ENCODE assay signal across 8 cellular contexts in genomic region chr16:30997887-30998711, GRCh38. TPM values are rescaled to one million over a fixed set of nuclear protein-coding genes. Genes with fewer than 3 reads are reported as not detected.
DNase-seq lines count a peak whose midpoint lies in the region; ATAC-seq, FAIRE-seq and TF ChIP-seq lines count a peak whose summit lies in the region.

No MANE protein-coding gene starts in this region.

- no peak overlapping the region for H3K4me3 ChIP-seq in GM12878

- intact Hi-C loops in GM12878 (cut with micrococcal nuclease; ENCODE audit: unreplicated experiment) = loop anchor here (5.0 to 10.0 kb wide), 3 partner anchors 77 to 184 kb away; partner anchors contain the start of genes FUS, ZNF646 and ZNF668

- H3K36me3 ChIP-seq in GM12878 (ENCODE audit: control insufficient read depth in 2 of 2, insufficient read depth in 2 of 2, low read length in 1 of 2) = no peaks in the 10 kb centered on the region

- no peak for ATAC-seq in activated T-cell treated with anti-CD3 and anti-CD28 coated beads, Interleukin-2, amount 50 U/mL, for 72 hours (replicated peaks in 1 of 2)
- ATAC-seq in GM12878 = no peak

- no peaks in the 10 kb centered on the region; a peak in 1 of 4 replicates for H3K27me3 ChIP-seq in GM12878 (replicated peaks in 1 of 2; ENCODE audit: control insufficient read depth in 2 of 2, insufficient read depth in 2 of 2, low read length in 1 of 2)

- H2AFZ ChIP-seq in GM12878 (ENCODE audit: control insufficient read depth, low read depth, low read length) = no peak overlapping the region

- H3K36me3 Mint-ChIP-seq in activated T-cell treated with anti-CD3 and anti-CD28 coated beads, Interleukin-2, amount 50 U/mL, for 72 hours (ENCODE audit: insufficient read depth in 2 of 2) = no peaks in the 10 kb centered on the region

- BruUV-seq in GM12878 (replicated peaks; lab: Mats Ljungman, UMichigan) = no TSS peak

- peak overlapping the region; percentile 58 to 89 for H3K4me3 Mint-ChIP-seq in activated T-cell treated with anti-CD3 and anti-CD28 coated beads, Interleukin-2, amount 50 U/mL, for 72 hours

- TF ChIP-seq CTCF in GM12878 (IDR thresholded peaks at IDR 0.05 in 2 of 3, conservative IDR thresholded peaks at IDR 0.05 in 1 of 3; ENCODE audit: control insufficient read depth in 2 of 3, extremely low read depth in 1 of 3, insufficient read depth in 1 of 3, low read depth in 3 of 3, low read length in 3 of 3) = no peak

- no peaks in the 10 kb centered on the region for H4K20me1 ChIP-seq in GM12878 (ENCODE audit: control insufficient read depth, insufficient read depth)

- no peaks in the 10 kb centered on the region for H3K9me3 ChIP-seq in GM12878 (replicated peaks; ENCODE audit: control insufficient read depth, insufficient read depth, low read length)

- TF ChIP-seq RAD21 in GM12878 (IDR thresholded peaks at IDR 0.05; ENCODE audit: insufficient read depth, low read depth, low read length) = no peak

- H3K27me3 Mint-ChIP-seq in activated T-cell treated with anti-CD3 and anti-CD28 coated beads, Interleukin-2, amount 50 U/mL, for 72 hours (ENCODE audit: low read depth) = no peaks in the 10 kb centered on the region

- no peak for DNase-seq in activated T-cell treated with anti-CD3 and anti-CD28 coated beads, Interleukin-2, amount 50 U/mL, for 72 hours
- DNase-seq in activated T-cell treated with anti-CD3 and anti-CD28 coated beads, Interleukin-2, amount 50 U/mL, for 48 hours = no peak
- DNase-seq in GM12878 (ENCODE audit: low read depth, low spot score) (no peak), kidney glomerular epithelial cell (lab: John Stamatoyannopoulos, UW) (peak; percentile 86), urothelium cell line (ENCODE audit: low spot score) (peak; percentile 73), NCI-H187 treated with DMSO at 0.1 percent for 48 hours (lab: John Stamatoyannopoulos, UW) (no peak), HuH-7.5 (ENCODE audit: low spot score) (no peak)
- DNase-seq in effector CD4-positive, alpha-beta T cell = no peak

- 60% methylated on average over 18 of the region's 18 CpGs for WGBS in GM12878 (ENCODE audit: insufficient coverage, insufficient replicate concordance, low lambda C conversion rate, missing lambda C conversion rate)

- SMC1A ChIA-PET in GM12878 (lab: Charles Lee; ENCODE audit: uncharacterized antibody, unreplicated experiment) = interaction anchor here (0.9 to 1.2 kb wide), 5 partner anchors 11 to 144 kb away, joined by 3 to 4 read pairs (median 3); partner anchors contain the start of gene HSD3B7

- POLR2A ChIA-PET in GM12878 (lab: Charles Lee) = interaction anchor here (1.1 to 1.5 kb wide), 3 partner anchors 12 to 144 kb away, joined by 3 to 7 read pairs (median 3); partner anchors contain the start of gene KAT8

- FAIRE-seq in GM12878 (lab: Jason Lieb, UNC) (no peak), urothelium cell line (lab: Jason Lieb, UNC) (no peak)

- RAD21 ChIA-PET in GM12878 (lab: Charles Lee; ENCODE audit: unreplicated experiment) = interaction anchor here (0.8 to 1.6 kb wide), 5 partner anchors 12 to 458 kb away, joined by 3 to 4 read pairs (median 3); no protein-coding TSS in a partner anchor

- H3K79me2 ChIP-seq in GM12878 (ENCODE audit: control insufficient read depth, insufficient read depth, low read length) = no peaks in the 10 kb centered on the region; the same call in 1 of the 2 replicates

- no peak overlapping the region for H3K27ac Mint-ChIP-seq in activated T-cell treated with anti-CD3 and anti-CD28 coated beads, Interleukin-2, amount 50 U/mL, for 72 hours

- CTCF ChIA-PET in GM12878 (lab: Yijun Ruan, JAX) = interaction anchor here (0.7 to 2.4 kb wide), 5 partner anchors 13 to 462 kb away, joined by 3 to 10 read pairs (median 4); partner anchors contain the start of gene HSD3B7

- H3K4me1 Mint-ChIP-seq in activated T-cell treated with anti-CD3 and anti-CD28 coated beads, Interleukin-2, amount 50 U/mL, for 72 hours (ENCODE audit: low read depth) = peaks cover 25% of the 10 kb centered on the region

- no peak for TF ChIP-seq POLR2A in GM12878 (IDR thresholded peaks at IDR 0.05; ENCODE audit: low read depth, low read length)

- no peak for TF ChIP-seq EP300 in GM12878 (IDR thresholded peaks at IDR 0.05; ENCODE audit: borderline replicate concordance in 1 of 2, control insufficient read depth in 1 of 2, low read depth in 2 of 2, low read length in 2 of 2)

- no peaks in the 10 kb centered on the region for H3K9me3 Mint-ChIP-seq in activated T-cell treated with anti-CD3 and anti-CD28 coated beads, Interleukin-2, amount 50 U/mL, for 72 hours

- in situ Hi-C loops in GM12878 (cut with MboI) = loop anchor here (25.0 kb wide), 1 partner anchor 439 kb away; the partner anchor contains the start of genes COX6A2 and ZNF843

- no peak overlapping the region for H3K9ac ChIP-seq in GM12878 (ENCODE audit: control insufficient read depth, insufficient read depth, low read length)

- no peak overlapping the region for H3K27ac ChIP-seq in GM12878 (ENCODE audit: control insufficient read depth, insufficient read depth)

- peaks cover 13% of the 10 kb centered on the region for H3K4me1 ChIP-seq in GM12878 (ENCODE audit: control insufficient read depth, insufficient read depth, low read length)

- H3K4me2 ChIP-seq in GM12878 (ENCODE audit: control insufficient read depth, insufficient read depth) = peak overlapping the region; percentile 95; the same call in 1 of the 2 replicates

RNA-seq across cellular contexts. Expression of gene STX1B, which starts 12.3 kb away (rescaled TPM):
- 1 to 10 TPM; 2.2 to 6.1 TPM for total RNA-seq in activated T-cell treated with anti-CD3 and anti-CD28 coated beads, Interleukin-2, amount 50 U/mL, for 72 hours
- total RNA-seq in GM12878 (2013; cell fraction: nucleolus; rRNA removed) = 11.5 and 14.2 TPM in 2 replicates
- total RNA-seq in GM12878 (2014; rRNA removed) (0.56 and 1.9 TPM in 2 replicates), GM12878 (2014; rRNA removed; fragmentation: Illumina TruSeq; extraction: Trizol) (1.5 and 2.3 TPM in 2 replicates), GM12878 (2021) (2.2 and 2.4 TPM in 2 replicates)
- polyA plus RNA-seq in GM12878 (2011; ENCODE audit: low read depth) = 1.0 TPM
- polyA plus RNA-seq in GM12878 (2011; rRNA removed) (1.7 and 2.0 TPM in 2 replicates), GM12878 (2014; fragmentation: Illumina TruSeq; extraction: Trizol) (1.5 and 3.3 TPM in 2 replicates), GM12878 (2014; fragmentation: Nextera tagmentation; extraction: Ambion mirVana) (under 1 TPM; 0.22 to 0.66 TPM), GM12878 (2014; rRNA removed) (2.5 and 3.1 TPM in 2 replicates), GM12878 (2016; fragmentation: Nextera tagmentation; extraction: Ambion mirVana) (under 1 TPM; 0.29 to 0.71 TPM)
- polyA plus RNA-seq in GM12878 (2011; cell fraction: cytosol; rRNA removed) = 2.7 and 2.8 TPM in 2 replicates
- 14.4 and 15.4 TPM in 2 replicates for polyA plus RNA-seq in GM12878 (2011; cell fraction: nucleus; rRNA removed)
- 2.4 and 2.8 TPM in 2 replicates for polyA plus RNA-seq in GM12878 (2012)
- polyA minus RNA-seq in GM12878 (2011; rRNA and poly(A)+ RNA removed) = 6.7 and 9.7 TPM in 2 replicates
- polyA minus RNA-seq in GM12878 (2011; cell fraction: cytosol; rRNA and poly(A)+ RNA removed) = 0.94 and 4.3 TPM in 2 replicates
- polyA minus RNA-seq in GM12878 (2011; cell fraction: nucleus; rRNA and poly(A)+ RNA removed) = 7.4 and 10.0 TPM in 2 replicates

RNA-seq across cellular contexts. Expression of gene HSD3B7, which starts 13.1 kb away (rescaled TPM):
- total RNA-seq in activated T-cell treated with anti-CD3 and anti-CD28 coated beads, Interleukin-2, amount 50 U/mL, for 72 hours = 1 to 10 TPM; 2.4 to 4.7 TPM
- total RNA-seq in GM12878 (2013; cell fraction: nucleolus; rRNA removed) = 1.9 and 2.2 TPM in 2 replicates
- total RNA-seq in GM12878 (2014; rRNA removed) (1.0 and 1.3 TPM in 2 replicates), GM12878 (2014; rRNA removed; fragmentation: Illumina TruSeq; extraction: Trizol) (0.18 and 0.32 TPM in 2 replicates), GM12878 (2021) (1.1 and 1.3 TPM in 2 replicates)
- polyA plus RNA-seq in GM12878 (2011; ENCODE audit: low read depth) = 0.16 TPM
- polyA plus RNA-seq in GM12878 (2011; rRNA removed) (0.27 and 0.65 TPM in 2 replicates), GM12878 (2014; fragmentation: Illumina TruSeq; extraction: Trizol) (0.17 and 0.48 TPM in 2 replicates), GM12878 (2014; fragmentation: Nextera tagmentation; extraction: Ambion mirVana) (under 1 TPM; 0.18 to 0.40 TPM), GM12878 (2014; rRNA removed) (1.5 and 1.8 TPM in 2 replicates), GM12878 (2016; fragmentation: Nextera tagmentation; extraction: Ambion mirVana) (under 1 TPM in 1 of 2 experiments, not detected in 1; 0.46 TPM)
- 1.3 and 1.9 TPM in 2 replicates for polyA plus RNA-seq in GM12878 (2011; cell fraction: cytosol; rRNA removed)
- polyA plus RNA-seq in GM12878 (2011; cell fraction: nucleus; rRNA removed) = 4.5 and 6.1 TPM in 2 replicates
- 0.37 and 0.42 TPM in 2 replicates for polyA plus RNA-seq in GM12878 (2012)
- polyA minus RNA-seq in GM12878 (2011; rRNA and poly(A)+ RNA removed) = 0.46 TPM in 1 of 2 replicates, not detected in the other
- not detected in 2 replicates for polyA minus RNA-seq in GM12878 (2011; cell fraction: cytosol; rRNA and poly(A)+ RNA removed)
- polyA minus RNA-seq in GM12878 (2011; cell fraction: nucleus; rRNA and poly(A)+ RNA removed) = 0.60 and 1.4 TPM in 2 replicates

RNA-seq across cellular contexts. Expression of gene STX4, which starts 35.3 kb away (rescaled TPM):
- 10 to 100 TPM; 51.8 to 54.7 TPM for total RNA-seq in activated T-cell treated with anti-CD3 and anti-CD28 coated beads, Interleukin-2, amount 50 U/mL, for 72 hours
- 28.6 and 35.6 TPM in 2 replicates for total RNA-seq in GM12878 (2013; cell fraction: nucleolus; rRNA removed)
- total RNA-seq in GM12878 (2014; rRNA removed) (13.8 and 14.0 TPM in 2 replicates), GM12878 (2014; rRNA removed; fragmentation: Illumina TruSeq; extraction: Trizol) (14.9 and 16.3 TPM in 2 replicates), GM12878 (2021) (37.6 and 41.9 TPM in 2 replicates)
- 35.0 TPM for polyA plus RNA-seq in GM12878 (2011; ENCODE audit: low read depth)
- polyA plus RNA-seq in GM12878 (2011; rRNA removed) (22.2 and 36.0 TPM in 2 replicates), GM12878 (2014; fragmentation: Illumina TruSeq; extraction: Trizol) (16.2 and 22.0 TPM in 2 replicates), GM12878 (2014; fragmentation: Nextera tagmentation; extraction: Ambion mirVana) (1 to 10 TPM; 3.3 to 8.5 TPM), GM12878 (2014; rRNA removed) (31.8 and 33.3 TPM in 2 replicates), GM12878 (2016; fragmentation: Nextera tagmentation; extraction: Ambion mirVana) (10 to 100 TPM; 23.2 to 25.1 TPM)
- polyA plus RNA-seq in GM12878 (2011; cell fraction: cytosol; rRNA removed) = 34.1 and 41.6 TPM in 2 replicates
- 105 and 107 TPM in 2 replicates for polyA plus RNA-seq in GM12878 (2011; cell fraction: nucleus; rRNA removed)
- polyA plus RNA-seq in GM12878 (2012) = 54.5 and 57.3 TPM in 2 replicates
- polyA minus RNA-seq in GM12878 (2011; rRNA and poly(A)+ RNA removed) = 30.6 and 33.3 TPM in 2 replicates
- polyA minus RNA-seq in GM12878 (2011; cell fraction: cytosol; rRNA and poly(A)+ RNA removed) = 11.4 and 13.0 TPM in 2 replicates
- 10.6 and 22.5 TPM in 2 replicates for polyA minus RNA-seq in GM12878 (2011; cell fraction: nucleus; rRNA and poly(A)+ RNA removed)

RNA-seq across cellular contexts. Expression of gene SETD1A, which starts 40.5 kb away (rescaled TPM):
- 10 to 100 TPM; 19.1 to 25.5 TPM for total RNA-seq in activated T-cell treated with anti-CD3 and anti-CD28 coated beads, Interleukin-2, amount 50 U/mL, for 72 hours
- 9.8 and 13.3 TPM in 2 replicates for total RNA-seq in GM12878 (2013; cell fraction: nucleolus; rRNA removed)
- 1.7 and 3.6 TPM in 2 replicates for total RNA-seq in GM12878 (2014; rRNA removed)
- 2.0 and 2.1 TPM in 2 replicates for total RNA-seq in GM12878 (2014; rRNA removed; fragmentation: Illumina TruSeq; extraction: Trizol)
- total RNA-seq in GM12878 (2021) = 20.6 and 25.9 TPM in 2 replicates
- 7.8 TPM for polyA plus RNA-seq in GM12878 (2011; ENCODE audit: low read depth)
- polyA plus RNA-seq in GM12878 (2011; rRNA removed) = 0.37 and 1.5 TPM in 2 replicates
- 1.5 and 1.6 TPM in 2 replicates for polyA plus RNA-seq in GM12878 (2011; cell fraction: cytosol; rRNA removed)
- polyA plus RNA-seq in GM12878 (2011; cell fraction: nucleus; rRNA removed) = 9.6 and 18.4 TPM in 2 replicates
- 9.9 and 23.0 TPM in 2 replicates for polyA plus RNA-seq in GM12878 (2012)
- 8.9 and 11.4 TPM in 2 replicates for polyA plus RNA-seq in GM12878 (2014; fragmentation: Illumina TruSeq; extraction: Trizol)
- polyA plus RNA-seq in GM12878 (2014; fragmentation: Nextera tagmentation; extraction: Ambion mirVana) = under 1 TPM; 0.02 to 0.18 TPM
- polyA plus RNA-seq in GM12878 (2014; rRNA removed) = 10.6 and 15.2 TPM in 2 replicates
- polyA plus RNA-seq in GM12878 (2016; fragmentation: Nextera tagmentation; extraction: Ambion mirVana) = 1 to 10 TPM; 6.1 to 7.4 TPM
- polyA minus RNA-seq in GM12878 (2011; rRNA and poly(A)+ RNA removed) = 1.6 and 2.2 TPM in 2 replicates
- polyA minus RNA-seq in GM12878 (2011; cell fraction: cytosol; rRNA and poly(A)+ RNA removed) = 4.3 and 11.0 TPM in 2 replicates
- 3.6 and 8.7 TPM in 2 replicates for polyA minus RNA-seq in GM12878 (2011; cell fraction: nucleus; rRNA and poly(A)+ RNA removed)

RNA-seq across cellular contexts. Expression of gene ORAI3, which starts 49.2 kb away (rescaled TPM):
- total RNA-seq in activated T-cell treated with anti-CD3 and anti-CD28 coated beads, Interleukin-2, amount 50 U/mL, for 72 hours = 10 to 100 TPM; 13.6 to 15.6 TPM
- 14.8 and 15.5 TPM in 2 replicates for total RNA-seq in GM12878 (2013; cell fraction: nucleolus; rRNA removed)
- total RNA-seq in GM12878 (2014; rRNA removed) (19.5 and 22.4 TPM in 2 replicates), GM12878 (2014; rRNA removed; fragmentation: Illumina TruSeq; extraction: Trizol) (7.0 and 7.2 TPM in 2 replicates), GM12878 (2021) (17.3 TPM in 2 replicates)
- 9.1 TPM for polyA plus RNA-seq in GM12878 (2011; ENCODE audit: low read depth)
- polyA plus RNA-seq in GM12878 (2011; rRNA removed) (8.3 and 15.2 TPM in 2 replicates), GM12878 (2014; fragmentation: Illumina TruSeq; extraction: Trizol) (5.6 and 8.6 TPM in 2 replicates), GM12878 (2014; fragmentation: Nextera tagmentation; extraction: Ambion mirVana) (1 to 10 TPM; 3.4 to 8.5 TPM), GM12878 (2014; rRNA removed) (18.6 and 19.7 TPM in 2 replicates), GM12878 (2016; fragmentation: Nextera tagmentation; extraction: Ambion mirVana) (10 to 100 TPM; 21.3 to 21.9 TPM)
- polyA plus RNA-seq in GM12878 (2011; cell fraction: cytosol; rRNA removed) = 23.5 and 26.1 TPM in 2 replicates
- polyA plus RNA-seq in GM12878 (2011; cell fraction: nucleus; rRNA removed) = 12.2 and 17.5 TPM in 2 replicates
- 19.4 and 25.7 TPM in 2 replicates for polyA plus RNA-seq in GM12878 (2012)
- polyA minus RNA-seq in GM12878 (2011; rRNA and poly(A)+ RNA removed) = 16.2 and 26.9 TPM in 2 replicates
- 6.3 and 9.1 TPM in 2 replicates for polyA minus RNA-seq in GM12878 (2011; cell fraction: cytosol; rRNA and poly(A)+ RNA removed)
- 8.0 and 8.9 TPM in 2 replicates for polyA minus RNA-seq in GM12878 (2011; cell fraction: nucleus; rRNA and poly(A)+ RNA removed)

Comparison
In these comparisons a context has a peak if more than half of its experiments do, and no peak if none do; other contexts are left out.
1. DNase-seq: peak in kidney glomerular epithelial cell (single experiment) and urothelium cell line (single experiment); none in activated T-cell treated with anti-CD3 and anti-CD28 coated beads, Interleukin-2, amount 50 U/mL, for 72 hours (0 of 2), activated T-cell treated with anti-CD3 and anti-CD28 coated beads, Interleukin-2, amount 50 U/mL, for 48 hours (0 of 2), GM12878 (single experiment), NCI-H187 treated with DMSO at 0.1 percent for 48 hours (single experiment), effector CD4-positive, alpha-beta T cell (single experiment) and HuH-7.5 (single experiment).